ENCODE assay signal across 2 cellular contexts in genomic region chr2:61065706-61066688, GRCh38.
TF ChIP-seq lines count a peak whose summit lies in the region.

TSS of gene SANBR (plus strand) at chr2:61065871. CDS start at chr2:61070351, 4,480 bp downstream.

TF ChIP-seq in HEK293, 187 proteins besides CTCF, POLR2A, EP300 and RAD21 (continued from another document and continues in another):
- TF ChIP-seq PRDM2 (tag by site-specific recombination; IDR thresholded peaks at IDR 0.05; ENCODE audit: borderline replicate concordance) (no peak), ZNF398 (tag by site-specific recombination; IDR thresholded peaks at IDR 0.05) (peak; percentile 39; the same call in 1 of the 2 replicates), ZSCAN18 (tag by site-specific recombination; IDR thresholded peaks at IDR 0.05) (no peak), OVOL3 (tag by site-specific recombination; IDR thresholded peaks at IDR 0.05) (no peak), ZIC2 (tag by site-specific recombination; IDR thresholded peaks at IDR 0.05) (no peak; the same call in 1 of the 2 replicates), ZNF677 (tag by site-specific recombination; IDR thresholded peaks at IDR 0.05) (no peak), AEBP2 (tag by site-specific recombination; IDR thresholded peaks at IDR 0.05; ENCODE audit: borderline replicate concordance) (no peak), ZNF274 (IDR thresholded peaks at IDR 0.05; ENCODE audit: low read length) (no peak), ZNF274 (tag by site-specific recombination; IDR thresholded peaks at IDR 0.05; ENCODE audit: borderline replicate concordance) (no peak), ZNF157 (tag by site-specific recombination; IDR thresholded peaks at IDR 0.05) (no peak), ZNF19 (tag by site-specific recombination; IDR thresholded peaks at IDR 0.05; ENCODE audit: low read depth) (no peak), ZNF843 (tag by site-specific recombination; IDR thresholded peaks at IDR 0.05) (no peak), KLF9 (tag by site-specific recombination; IDR thresholded peaks at IDR 0.05; ENCODE audit: low read depth) (0 out of 2 replicates have a peak, but pooled peaks have one; percentile 46)

TF ChIP-seq in SK-N-SH, 30 proteins besides CTCF, POLR2A, EP300 and RAD21 (continued from another document):
- TF ChIP-seq FOXM1 (IDR thresholded peaks at IDR 0.05; ENCODE audit: low read depth) (no peak), MEF2A (IDR thresholded peaks at IDR 0.05; ENCODE audit: borderline replicate concordance, low read depth) (no peak), EZH2phosphoT487 (IDR thresholded peaks at IDR 0.05; ENCODE audit: borderline replicate concordance, low read depth) (no peak), TCF12 (IDR thresholded peaks at IDR 0.05) (no peak), USF2 (IDR thresholded peaks at IDR 0.05; ENCODE audit: borderline replicate concordance, low read depth, low read length) (no peak), FOXJ3 (CRISPR knock-in tag; IDR thresholded peaks at IDR 0.05) (no peak), NFIC (IDR thresholded peaks at IDR 0.05; ENCODE audit: borderline replicate concordance) (no peak), REST (IDR thresholded peaks at IDR 0.05; ENCODE audit: low read depth, low read length) (no peak), PBX3 (IDR thresholded peaks at IDR 0.05) (no peak), SIN3A (IDR thresholded peaks at IDR 0.05; ENCODE audit: borderline replicate concordance, low read depth, low read length) (no peak), YY1 (IDR thresholded peaks at IDR 0.05; ENCODE audit: low read depth) (no peak), JUND (IDR thresholded peaks at IDR 0.05) (no peak), GATA2 (CRISPR knock-in tag; IDR thresholded peaks at IDR 0.05) (no peak), IRF3 (IDR thresholded peaks at IDR 0.05; ENCODE audit: low read depth, low read length) (0 out of 2 replicates have a peak, but pooled peaks have one; percentile 31), FOSL2 (IDR thresholded peaks at IDR 0.05; ENCODE audit: borderline replicate concordance, low read depth) (no peak), CHD2 (IDR thresholded peaks at IDR 0.05; ENCODE audit: low read length, partially characterized antibody) (peak; percentile 12), RCOR1 (IDR thresholded peaks at IDR 0.05; ENCODE audit: low read length) (no peak), ELF1 (IDR thresholded peaks at IDR 0.05) (no peak), TAF1 (IDR thresholded peaks at IDR 0.05; ENCODE audit: borderline replicate concordance, low read depth, low read length) (0 out of 2 replicates have a peak, but pooled peaks have one; percentile 23)
